ENCODE assay signal across 3 cellular contexts in the genomic region with DNA sequence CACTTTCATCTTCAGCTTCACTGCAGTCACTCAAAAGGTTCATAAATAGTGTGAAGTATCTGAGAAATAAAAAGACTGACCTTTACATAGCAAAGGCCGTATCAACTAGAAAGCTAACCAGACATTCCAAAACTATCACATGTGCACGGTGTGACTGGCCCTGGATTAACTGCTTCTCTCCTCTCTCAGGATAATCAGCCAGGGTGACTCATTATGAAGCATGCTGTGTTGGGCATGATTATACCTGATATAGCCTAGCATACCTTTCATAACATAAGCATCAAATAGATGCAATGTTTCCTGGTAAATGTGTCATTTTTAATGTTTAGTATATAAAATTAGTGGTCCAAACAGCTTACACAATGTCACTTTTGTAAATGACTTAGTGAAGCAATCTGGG.
DNase-seq lines count a peak whose midpoint lies in the region; ATAC-seq and TF ChIP-seq lines count a peak whose summit lies in the region.
"Not testable (repeated sequence)": the region's sequence is repeated elsewhere in the genome, so short reads cannot be mapped to it uniquely, and the experiment has no call there.

No MANE protein-coding gene starts in this region.

- H3K36me3 Mint-ChIP-seq in activated CD4-positive, alpha-beta T cell treated with anti-CD3 and anti-CD28 coated beads for 36 hours (ENCODE audit: low read depth): not testable (repeated sequence)

- POLR2A ChIA-PET in activated CD4-positive, alpha-beta T cell treated with anti-CD3 and anti-CD28 coated beads for 36 hours (lab: Charles Lee): not testable (repeated sequence)

- not testable (repeated sequence) for H3K27me3 Mint-ChIP-seq in activated CD4-positive, alpha-beta T cell treated with anti-CD3 and anti-CD28 coated beads for 36 hours

- not testable (repeated sequence) for H3K27ac Mint-ChIP-seq in activated CD4-positive, alpha-beta T cell treated with anti-CD3 and anti-CD28 coated beads for 36 hours

- not testable (repeated sequence) for H3K27me3 ChIP-seq in RWPE2 (ENCODE audit: insufficient read depth, poor library complexity, severe bottlenecking); psoas muscle (ENCODE audit: insufficient read depth in 3 of 3, low read length in 2 of 3)

- H3K27ac ChIP-seq in RWPE2 (ENCODE audit: poor library complexity, severe bottlenecking); psoas muscle: not testable (repeated sequence)

- H3K9me3 Mint-ChIP-seq in activated CD4-positive, alpha-beta T cell treated with anti-CD3 and anti-CD28 coated beads for 36 hours (ENCODE audit: low read depth): not testable (repeated sequence)

- not testable (repeated sequence) for H3K4me1 ChIP-seq in RWPE2 (ENCODE audit: insufficient read depth, poor library complexity, severe bottlenecking); psoas muscle

- intact Hi-C loops in activated CD4-positive, alpha-beta T cell treated with anti-CD3 and anti-CD28 coated beads for 36 hours (cut with DNase I, micrococcal nuclease); psoas muscle (cut with DNase I): not testable (repeated sequence)

- no CpG with 5 or more reads among the region's 2 CpGs for WGBS in psoas muscle, 3 donors

- CTCF ChIA-PET in activated CD4-positive, alpha-beta T cell treated with anti-CD3 and anti-CD28 coated beads for 36 hours (lab: Charles Lee): not testable (repeated sequence)

- not testable (repeated sequence) for H3K4me3 ChIP-seq in RWPE2 (ENCODE audit: severe bottlenecking); psoas muscle

- H3K36me3 ChIP-seq in RWPE2 (ENCODE audit: low read depth); psoas muscle (ENCODE audit: insufficient read depth in 1 of 2, low read depth in 1 of 2): not testable (repeated sequence)

- H3K9me3 ChIP-seq in RWPE2 (ENCODE audit: severe bottlenecking); psoas muscle: not testable (repeated sequence)

- not testable (repeated sequence) for DNase-seq in RWPE2 (ENCODE audit: low spot score); activated CD4-positive, alpha-beta T cell treated with anti-CD3 and anti-CD28 coated beads for 36 hours; psoas muscle

- TF ChIP-seq CTCF in RWPE2 (IDR thresholded peaks at IDR 0.05; ENCODE audit: poor library complexity, severe bottlenecking); psoas muscle (IDR thresholded peaks at IDR 0.05): not testable (repeated sequence)

- H3K4me1 Mint-ChIP-seq in activated CD4-positive, alpha-beta T cell treated with anti-CD3 and anti-CD28 coated beads for 36 hours: not testable (repeated sequence)

- ATAC-seq in RWPE2 (ENCODE audit: low read depth) (peak; percentile 100), psoas muscle (peak in 3 of 4 donors; percentile 73 to 83 (median 83))
- ATAC-seq in activated CD4-positive, alpha-beta T cell treated with anti-CD3 and anti-CD28 coated beads for 36 hours: peak; percentile 65

- H3K4me3 Mint-ChIP-seq in activated CD4-positive, alpha-beta T cell treated with anti-CD3 and anti-CD28 coated beads for 36 hours: not testable (repeated sequence)
